9 cellular contexts compared by ENCODE assay signal in the genomic region with DNA sequence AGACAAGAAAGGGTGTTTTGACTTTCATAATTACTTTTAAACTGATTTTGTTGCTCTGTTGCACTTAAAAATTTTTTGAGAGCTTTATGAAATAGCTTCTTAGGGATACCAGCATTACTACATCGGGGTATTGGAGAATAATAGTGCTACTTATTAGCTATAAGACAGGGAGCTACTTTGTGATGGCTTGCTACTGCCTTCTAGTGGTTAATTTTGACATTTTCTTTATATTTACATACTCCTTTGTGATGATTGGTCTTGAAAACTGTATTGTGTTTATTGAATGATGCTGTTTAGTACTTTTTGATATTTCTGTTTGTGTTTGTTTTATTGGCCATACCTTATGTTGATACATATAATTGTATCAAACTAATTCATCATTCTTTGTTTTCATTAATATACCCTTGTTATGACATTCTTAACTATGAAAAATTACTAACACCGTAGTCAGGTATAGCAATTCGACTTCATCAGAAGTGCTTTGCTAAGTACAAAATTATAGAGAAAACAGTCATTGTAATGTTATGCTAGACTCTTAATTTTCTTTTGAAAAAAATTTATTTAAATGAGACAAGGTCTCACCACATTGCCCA.
DNase-seq lines count a peak whose midpoint lies in the region; ATAC-seq, FAIRE-seq and TF ChIP-seq lines count a peak whose summit lies in the region.
"Had no signal": no experiment of that assay in that cellular context is flagged by ENCODE, and none has a peak within 500 bp of the region (broad histone marks: within the 10 kb centered on the region; RNA-seq: fewer than 3 reads in every experiment).

No MANE protein-coding gene starts in this region.

- H3K36me3 Mint-ChIP-seq in WTC11, result no peaks in the 10 kb centered on the region; the same call in 1 of the 2 replicates

- H3K4me1 ChIP-seq in A673 (ENCODE audit: insufficient read depth, low read length, poor library complexity, severe bottlenecking), result peaks cover 47% of the 10 kb centered on the region
- H3K4me1 ChIP-seq in heart left ventricle, result peaks cover 0 to 65% (median 53%) of the 10 kb centered on the region in 12 donors
- peaks cover 0 to 59% (median 48%) of the 10 kb centered on the region in 4 donors for H3K4me1 ChIP-seq in sigmoid colon

- H3K9me3 ChIP-seq in A673 (ENCODE audit: low read depth, low read length, poor library complexity, severe bottlenecking) (no peaks in the 10 kb centered on the region), heart left ventricle (no peaks in the 10 kb centered on the region), sigmoid colon (no peaks in the 10 kb centered on the region)

- 53 to 61% (median 57%) methylated on average over 3 of the region's 3 CpGs for WGBS in heart left ventricle, 4 donors
- WGBS in sigmoid colon, 2 donors, result 59 to 61% methylated on average over 3 of the region's 3 CpGs

- DNase-seq in A673 (ENCODE audit: low spot score) (peak; percentile 82), NCI-H1930 (lab: John Stamatoyannopoulos, UW) (peak; percentile 20 to 21), WTC11 (ENCODE audit: low spot score) (no peak), heart left ventricle (no peak), sigmoid colon (no peak), GM12892 (ENCODE audit: insufficient read length) (no peak)

- no TSS peak for BruUV-seq in A673 (replicated peaks; lab: Mats Ljungman, UMichigan)

- POLR2A ChIA-PET in A673 (lab: Charles Lee; ENCODE audit: low non-redundant PET), result no interaction called here
- POLR2A ChIA-PET in WTC11 (lab: Charles Lee), result interaction anchor here (0.6 kb wide), 1 partner anchor 147 kb away, joined by 4 read pairs; no protein-coding TSS in a partner anchor

- peak; percentile 57; the same call in 1 of the 2 replicates for ATAC-seq in WTC11
- ATAC-seq in heart left ventricle, result peak; percentile 77 to 83 (median 80)
- no peak for ATAC-seq in GM19328 (IDR thresholded peaks at IDR 0.05; ENCODE audit: unreplicated experiment)

- no peak for FAIRE-seq in GM12892 (lab: Jason Lieb, UNC)

- TF ChIP-seq POLR2A in heart left ventricle (IDR thresholded peaks at IDR 0.05) (no peak), sigmoid colon (IDR thresholded peaks at IDR 0.05) (no peak), GM12892 (IDR thresholded peaks at IDR 0.05; ENCODE audit: low read depth, low read length) (no peak)

- H3K27ac Mint-ChIP-seq in WTC11, result no peak overlapping the region
- H3K27ac Mint-ChIP-seq: stimulated activated naive CD8-positive, alpha-beta T cell treated with anti-CD3 and anti-CD28 coated beads, Interleukin-15, Interleukin-2, amounts not matched to agents 100 ng/mL and 50 ng/mL, for 24 hours had no signal

- H3K4me1 Mint-ChIP-seq in WTC11, result peaks cover 35% of the 10 kb centered on the region

- H3K9me3 Mint-ChIP-seq in WTC11, result no peaks in the 10 kb centered on the region
- H3K9me3 Mint-ChIP-seq: stimulated activated naive CD8-positive, alpha-beta T cell treated with anti-CD3 and anti-CD28 coated beads, Interleukin-15, Interleukin-2, amounts not matched to agents 100 ng/mL and 50 ng/mL, for 24 hours had no signal

- no peaks in the 10 kb centered on the region for H3K27me3 Mint-ChIP-seq in WTC11 (ENCODE audit: low read depth)

- no peak overlapping the region for H3K4me3 ChIP-seq in A673 (ENCODE audit: low read depth, low read length, poor library complexity, severe bottlenecking)
- H3K4me3 ChIP-seq in GM12875 (ENCODE audit: low read depth, low read length), result no peak overlapping the region
- H3K4me3 ChIP-seq in heart left ventricle, result no peak overlapping the region
- no peak overlapping the region for H3K4me3 ChIP-seq in sigmoid colon

- H3K27ac ChIP-seq in A673 (ENCODE audit: low read depth, low read length, poor library complexity, severe bottlenecking) (no peak overlapping the region), heart left ventricle (peak overlapping the region in 2 of 12 donors; percentile 17 to 32), sigmoid colon (peak overlapping the region in 2 of 4 donors; percentile 6 to 32)

- peak; percentile 81 for TF ChIP-seq CTCF in A673 (conservative IDR thresholded peaks at IDR 0.05; ENCODE audit: low read depth, low read length)
- TF ChIP-seq CTCF in GM12875 (IDR thresholded peaks at IDR 0.05; ENCODE audit: borderline replicate concordance, insufficient read depth, low read depth, low read length), result peak; percentile 58; the same call in 1 of the 2 replicates
- TF ChIP-seq CTCF in WTC11 (IDR thresholded peaks at IDR 0.05), result peak; percentile 52; the same call in 1 of the 2 replicates
- peak; percentile 80 to 95 (median 86) for TF ChIP-seq CTCF in heart left ventricle (IDR thresholded peaks at IDR 0.05)
- TF ChIP-seq CTCF in sigmoid colon (IDR thresholded peaks at IDR 0.05), result peak; percentile 58 to 85 (median 68)

- H3K36me3 ChIP-seq in A673 (ENCODE audit: insufficient read depth, low read length, poor library complexity, severe bottlenecking) (peaks cover 5% of the 10 kb centered on the region), heart left ventricle (peaks cover 0 to 4% (median 0%) of the 10 kb centered on the region in 9 donors), sigmoid colon (peaks cover 0 to 7% (median 0%) of the 10 kb centered on the region in 4 donors)

- no peak overlapping the region for H3K4me3 Mint-ChIP-seq in WTC11
- H3K4me3 Mint-ChIP-seq: stimulated activated naive CD8-positive, alpha-beta T cell treated with anti-CD3 and anti-CD28 coated beads, Interleukin-15, Interleukin-2, amounts not matched to agents 100 ng/mL and 50 ng/mL, for 24 hours had no signal

- CTCF ChIA-PET in A673 (lab: Charles Lee) (interaction anchor here (0.6 to 1.8 kb wide), 10 partner anchors 86 to 632 kb away, joined by 3 to 116 read pairs (median 4); a partner anchor contains a TSS), WTC11 (lab: Charles Lee) (interaction anchor here (0.6 to 10.6 kb wide), 48 partner anchors 9 to 402 kb away, joined by 3 to 243 read pairs (median 4); a partner anchor contains a TSS)

- no peak for TF ChIP-seq EP300 in sigmoid colon (IDR thresholded peaks at IDR 0.05)

- intact Hi-C loops in A673 (cut with micrococcal nuclease; ENCODE audit: unreplicated experiment), result loop anchor here (2.0 kb wide), 1 partner anchor 142 kb away; no protein-coding TSS in a partner anchor
- intact Hi-C loops in heart left ventricle (cut with DNase I), result loop anchor here in 9 of 10 donors (2.0 to 10.0 kb wide), 4 partner anchors 84 to 286 kb away; a partner anchor contains a TSS
- intact Hi-C loops in sigmoid colon (cut with DNase I), result loop anchor here (2.0 kb wide), 2 partner anchors 86 to 142 kb away; a partner anchor contains a TSS

- H3K27me3 ChIP-seq in A673 (replicated peaks; ENCODE audit: insufficient read depth, low read depth, low read length, poor library complexity) (no peaks in the 10 kb centered on the region), heart left ventricle (no peaks in the 10 kb centered on the region), sigmoid colon (no peaks in the 10 kb centered on the region)

TF ChIP-seq in WTC11, 78 proteins besides CTCF, POLR2A, EP300 and RAD21:
- TF ChIP-seq HMGA2 (CRISPR knock-in tag; IDR thresholded peaks at IDR 0.05), result no peak
- no peak for TF ChIP-seq FOXP1 (CRISPR knock-in tag; IDR thresholded peaks at IDR 0.05; ENCODE audit: borderline replicate concordance)
- TF ChIP-seq, protein P1, sequence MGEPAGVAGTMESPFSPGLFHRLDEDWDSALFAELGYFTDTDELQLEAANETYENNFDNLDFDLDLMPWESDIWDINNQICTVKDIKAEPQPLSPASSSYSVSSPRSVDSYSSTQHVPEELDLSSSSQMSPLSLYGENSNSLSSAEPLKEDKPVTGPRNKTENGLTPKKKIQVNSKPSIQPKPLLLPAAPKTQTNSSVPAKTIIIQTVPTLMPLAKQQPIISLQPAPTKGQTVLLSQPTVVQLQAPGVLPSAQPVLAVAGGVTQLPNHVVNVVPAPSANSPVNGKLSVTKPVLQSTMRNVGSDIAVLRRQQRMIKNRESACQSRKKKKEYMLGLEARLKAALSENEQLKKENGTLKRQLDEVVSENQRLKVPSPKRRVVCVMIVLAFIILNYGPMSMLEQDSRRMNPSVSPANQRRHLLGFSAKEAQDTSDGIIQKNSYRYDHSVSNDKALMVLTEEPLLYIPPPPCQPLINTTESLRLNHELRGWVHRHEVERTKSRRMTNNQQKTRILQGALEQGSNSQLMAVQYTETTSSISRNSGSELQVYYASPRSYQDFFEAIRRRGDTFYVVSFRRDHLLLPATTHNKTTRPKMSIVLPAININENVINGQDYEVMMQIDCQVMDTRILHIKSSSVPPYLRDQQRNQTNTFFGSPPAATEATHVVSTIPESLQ (CRISPR knock-in tag; IDR thresholded peaks at IDR 0.05), result no peak
- no peak for TF ChIP-seq ELF4 (CRISPR knock-in tag; IDR thresholded peaks at IDR 0.05; ENCODE audit: low read depth)
- no peak for TF ChIP-seq NFATC4 (CRISPR knock-in tag; IDR thresholded peaks at IDR 0.05)
- no peak for TF ChIP-seq PRRX2 (CRISPR knock-in tag; IDR thresholded peaks at IDR 0.05)
- TF ChIP-seq TP53 (CRISPR knock-in tag; IDR thresholded peaks at IDR 0.05), result no peak

Comparison
In these comparisons a context has a peak if more than half of its experiments do, and no peak if none do; other contexts are left out.
1. DNase-seq: peak in A673 (single experiment) and NCI-H1930 (2 of 2); none in WTC11 (single experiment), heart left ventricle (0 of 5), sigmoid colon (single experiment) and GM12892 (single experiment).
2. Peak in every context shown above with its lines, with median percentiles within 50 percentile points of each other: CTCF ChIP-seq.